In genomic region chr7:148020679-148021078, GRCh38 we compare ENCODE assay signal across 2 cellular contexts.
TF ChIP-seq lines count a peak whose summit lies in the region.

No MANE protein-coding gene starts in this region.

TF ChIP-seq in GM23338, 12 proteins besides CTCF, POLR2A, EP300 and RAD21:
- no peak for TF ChIP-seq ZNF462 (CRISPR knock-in tag; IDR thresholded peaks at IDR 0.05)
- TF ChIP-seq NANOG (IDR thresholded peaks at IDR 0.05; ENCODE audit: borderline replicate concordance), result peak; percentile 59; the same call in 1 of the 2 replicates
- TF ChIP-seq CREB1 (CRISPR knock-in tag; IDR thresholded peaks at IDR 0.05; ENCODE audit: low read depth), result peak; percentile 46

TF ChIP-seq in H1, 55 proteins besides CTCF, POLR2A, EP300 and RAD21:
- TF ChIP-seq NANOG (IDR thresholded peaks at IDR 0.05; ENCODE audit: insufficient read depth, low read depth, low read length, poor library complexity, severe bottlenecking) (peak; percentile 94), CHD1 (IDR thresholded peaks at IDR 0.05; ENCODE audit: low read depth, low read length) (no peak), RXRA (IDR thresholded peaks at IDR 0.05; ENCODE audit: insufficient read depth, low read depth, low read length) (no peak), SRF (IDR thresholded peaks at IDR 0.05; ENCODE audit: low read depth, low read length) (no peak), MAFK (IDR thresholded peaks at IDR 0.05; ENCODE audit: low read depth, low read length) (peak; percentile 63), HDAC2 (IDR thresholded peaks at IDR 0.05; ENCODE audit: borderline replicate concordance in 1 of 2, low read depth in 2 of 2, low read length in 2 of 2) (peak in 1 of 2 experiments; percentile 86; a peak in 1 of 4 replicates), SP2 (IDR thresholded peaks at IDR 0.05; ENCODE audit: low read length) (no peak), BCL11A (IDR thresholded peaks at IDR 0.05; ENCODE audit: low read depth in 2 of 2, low read length in 2 of 2) (peak; percentile 100), CEBPB (IDR thresholded peaks at IDR 0.05; ENCODE audit: low read depth, low read length) (peak; percentile 87), SAP30 (IDR thresholded peaks at IDR 0.05; ENCODE audit: insufficient read depth, insufficient replicate concordance, low read length) (no peak), TAF7 (optimal IDR thresholded peaks at IDR 0.05; ENCODE audit: borderline replicate concordance, low read depth, low read length) (no peak), POU5F1 (IDR thresholded peaks at IDR 0.05; ENCODE audit: low read depth, low read length) (peak; percentile 97), TEAD4 (IDR thresholded peaks at IDR 0.05; ENCODE audit: low read depth, low read length) (peak; percentile 69), TCF12 (IDR thresholded peaks at IDR 0.05; ENCODE audit: low read depth, low read length) (peak; percentile 92), CHD2 (IDR thresholded peaks at IDR 0.05; ENCODE audit: low read length) (peak; percentile 29; the same call in 1 of the 2 replicates), CHD7 (IDR thresholded peaks at IDR 0.05; ENCODE audit: insufficient replicate concordance, low read length) (peak; percentile 98), SP1 (IDR thresholded peaks at IDR 0.05; ENCODE audit: low read depth, low read length) (peak; percentile 67; the same call in 1 of the 2 replicates)
- TF ChIP-seq, protein P1, sequence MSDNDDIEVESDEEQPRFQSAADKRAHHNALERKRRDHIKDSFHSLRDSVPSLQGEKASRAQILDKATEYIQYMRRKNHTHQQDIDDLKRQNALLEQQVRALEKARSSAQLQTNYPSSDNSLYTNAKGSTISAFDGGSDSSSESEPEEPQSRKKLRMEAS (IDR thresholded peaks at IDR 0.05), result peak; percentile 40; the same call in 1 of the 2 replicates
- TF ChIP-seq, protein P2, sequence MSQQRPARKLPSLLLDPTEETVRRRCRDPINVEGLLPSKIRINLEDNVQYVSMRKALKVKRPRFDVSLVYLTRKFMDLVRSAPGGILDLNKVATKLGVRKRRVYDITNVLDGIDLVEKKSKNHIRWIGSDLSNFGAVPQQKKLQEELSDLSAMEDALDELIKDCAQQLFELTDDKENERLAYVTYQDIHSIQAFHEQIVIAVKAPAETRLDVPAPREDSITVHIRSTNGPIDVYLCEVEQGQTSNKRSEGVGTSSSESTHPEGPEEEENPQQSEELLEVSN (IDR thresholded peaks at IDR 0.05), result peak; percentile 47; the same call in 1 of the 2 replicates
TF ChIP-seq in H1: peak in this region for 13.
